Comparison of ENCODE assay signal across 1 cellular context in the genomic region with DNA sequence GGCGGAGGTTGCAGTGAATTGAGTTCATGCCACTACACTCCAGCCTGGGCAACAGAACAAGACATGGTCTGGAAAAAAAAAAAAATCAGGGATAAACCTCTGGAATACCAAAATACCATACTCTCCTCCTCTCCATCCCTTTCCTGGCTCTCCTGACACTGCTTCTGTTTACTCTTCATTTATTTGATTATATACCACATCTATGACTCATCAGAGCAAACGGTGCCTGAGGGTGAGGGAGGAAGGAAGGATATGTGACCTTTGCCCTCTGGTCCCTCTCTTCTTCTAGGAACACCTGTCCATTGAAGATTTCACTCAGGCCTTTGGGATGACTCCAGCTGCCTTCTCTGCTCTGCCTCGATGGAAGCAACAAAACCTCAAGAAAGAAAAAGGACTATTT.
A peak's percentile ranks its signal among the peaks of the same experiment; 100 is the strongest.
TF ChIP-seq lines count a peak whose summit lies in the region.

No MANE protein-coding gene starts in this region.

TF ChIP-seq in HepG2, 621 proteins besides CTCF, POLR2A, EP300 and RAD21 (continued from another document and continues in another):
- TF ChIP-seq HNF1A (IDR thresholded peaks at IDR 0.05; ENCODE audit: low read depth) (no peak), HNF1A (CRISPR knock-in tag; IDR thresholded peaks at IDR 0.05; ENCODE audit: borderline replicate concordance) (0 out of 2 replicates have a peak, but pooled peaks have one; percentile 33), SP5 (CRISPR knock-in tag; IDR thresholded peaks at IDR 0.05; ENCODE audit: borderline replicate concordance, low read depth) (peak; percentile 66; the same call in 1 of the 2 replicates), KDM2A (CRISPR knock-in tag; IDR thresholded peaks at IDR 0.05; ENCODE audit: borderline replicate concordance, low read depth) (no peak), ZNF800 (CRISPR knock-in tag; IDR thresholded peaks at IDR 0.05) (no peak), NR2F1 (CRISPR knock-in tag; IDR thresholded peaks at IDR 0.05) (peak; percentile 93), YEATS2 (CRISPR knock-in tag; IDR thresholded peaks at IDR 0.05; ENCODE audit: borderline replicate concordance) (peak; percentile 20; the same call in 1 of the 2 replicates), FOXK1 (CRISPR knock-in tag; IDR thresholded peaks at IDR 0.05; ENCODE audit: borderline replicate concordance, low read depth) (peak; percentile 46; the same call in 1 of the 2 replicates), ZNF703 (CRISPR knock-in tag; IDR thresholded peaks at IDR 0.05; ENCODE audit: borderline replicate concordance) (no peak), ZNF580 (CRISPR knock-in tag; IDR thresholded peaks at IDR 0.05; ENCODE audit: borderline replicate concordance, low read depth) (0 out of 2 replicates have a peak, but pooled peaks have one; percentile 45), CERS6 (CRISPR knock-in tag; IDR thresholded peaks at IDR 0.05) (no peak), ZNF142 (CRISPR knock-in tag; IDR thresholded peaks at IDR 0.05) (no peak), JUNB (CRISPR knock-in tag; IDR thresholded peaks at IDR 0.05; ENCODE audit: borderline replicate concordance) (peak; percentile 95; the same call in 1 of the 2 replicates), NR2F2 (IDR thresholded peaks at IDR 0.05; ENCODE audit: borderline replicate concordance, low read depth) (peak; percentile 59), ZNF296 (CRISPR knock-in tag; conservative IDR thresholded peaks at IDR 0.05) (no peak), PAXIP1 (CRISPR knock-in tag; conservative IDR thresholded peaks at IDR 0.05) (peak; percentile 84), ZNF383 (CRISPR knock-in tag; IDR thresholded peaks at IDR 0.05; ENCODE audit: borderline replicate concordance) (0 out of 2 replicates have a peak, but pooled peaks have one; percentile 59), ZFX (CRISPR knock-in tag; IDR thresholded peaks at IDR 0.05; ENCODE audit: low read depth) (0 out of 2 replicates have a peak, but pooled peaks have one; percentile 23), PAX8 (CRISPR knock-in tag; IDR thresholded peaks at IDR 0.05; ENCODE audit: borderline replicate concordance) (no peak)
- TF ChIP-seq, protein P1, sequence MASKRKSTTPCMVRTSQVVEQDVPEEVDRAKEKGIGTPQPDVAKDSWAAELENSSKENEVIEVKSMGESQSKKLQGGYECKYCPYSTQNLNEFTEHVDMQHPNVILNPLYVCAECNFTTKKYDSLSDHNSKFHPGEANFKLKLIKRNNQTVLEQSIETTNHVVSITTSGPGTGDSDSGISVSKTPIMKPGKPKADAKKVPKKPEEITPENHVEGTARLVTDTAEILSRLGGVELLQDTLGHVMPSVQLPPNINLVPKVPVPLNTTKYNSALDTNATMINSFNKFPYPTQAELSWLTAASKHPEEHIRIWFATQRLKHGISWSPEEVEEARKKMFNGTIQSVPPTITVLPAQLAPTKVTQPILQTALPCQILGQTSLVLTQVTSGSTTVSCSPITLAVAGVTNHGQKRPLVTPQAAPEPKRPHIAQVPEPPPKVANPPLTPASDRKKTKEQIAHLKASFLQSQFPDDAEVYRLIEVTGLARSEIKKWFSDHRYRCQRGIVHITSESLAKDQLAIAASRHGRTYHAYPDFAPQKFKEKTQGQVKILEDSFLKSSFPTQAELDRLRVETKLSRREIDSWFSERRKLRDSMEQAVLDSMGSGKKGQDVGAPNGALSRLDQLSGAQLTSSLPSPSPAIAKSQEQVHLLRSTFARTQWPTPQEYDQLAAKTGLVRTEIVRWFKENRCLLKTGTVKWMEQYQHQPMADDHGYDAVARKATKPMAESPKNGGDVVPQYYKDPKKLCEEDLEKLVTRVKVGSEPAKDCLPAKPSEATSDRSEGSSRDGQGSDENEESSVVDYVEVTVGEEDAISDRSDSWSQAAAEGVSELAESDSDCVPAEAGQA (IDR thresholded peaks at IDR 0.05; ENCODE audit: low read depth) = no peak
- TF ChIP-seq, protein P1 (CRISPR knock-in tag; IDR thresholded peaks at IDR 0.05; ENCODE audit: borderline replicate concordance) = no peak
- TF ChIP-seq, protein P2, sequence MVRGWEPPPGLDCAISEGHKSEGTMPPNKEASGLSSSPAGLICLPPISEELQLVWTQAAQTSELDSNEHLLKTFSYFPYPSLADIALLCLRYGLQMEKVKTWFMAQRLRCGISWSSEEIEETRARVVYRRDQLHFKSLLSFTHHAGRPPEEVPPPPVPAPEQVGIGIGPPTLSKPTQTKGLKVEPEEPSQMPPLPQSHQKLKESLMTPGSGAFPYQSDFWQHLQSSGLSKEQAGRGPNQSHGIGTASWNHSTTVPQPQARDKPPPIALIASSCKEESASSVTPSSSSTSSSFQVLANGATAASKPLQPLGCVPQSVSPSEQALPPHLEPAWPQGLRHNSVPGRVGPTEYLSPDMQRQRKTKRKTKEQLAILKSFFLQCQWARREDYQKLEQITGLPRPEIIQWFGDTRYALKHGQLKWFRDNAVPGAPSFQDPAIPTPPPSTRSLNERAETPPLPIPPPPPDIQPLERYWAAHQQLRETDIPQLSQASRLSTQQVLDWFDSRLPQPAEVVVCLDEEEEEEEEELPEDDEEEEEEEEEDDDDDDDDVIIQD (CRISPR knock-in tag; IDR thresholded peaks at IDR 0.05; ENCODE audit: low read depth) = peak; percentile 50; the same call in 1 of the 2 replicates
